8 cellular contexts compared by ENCODE assay signal in the genomic region with DNA sequence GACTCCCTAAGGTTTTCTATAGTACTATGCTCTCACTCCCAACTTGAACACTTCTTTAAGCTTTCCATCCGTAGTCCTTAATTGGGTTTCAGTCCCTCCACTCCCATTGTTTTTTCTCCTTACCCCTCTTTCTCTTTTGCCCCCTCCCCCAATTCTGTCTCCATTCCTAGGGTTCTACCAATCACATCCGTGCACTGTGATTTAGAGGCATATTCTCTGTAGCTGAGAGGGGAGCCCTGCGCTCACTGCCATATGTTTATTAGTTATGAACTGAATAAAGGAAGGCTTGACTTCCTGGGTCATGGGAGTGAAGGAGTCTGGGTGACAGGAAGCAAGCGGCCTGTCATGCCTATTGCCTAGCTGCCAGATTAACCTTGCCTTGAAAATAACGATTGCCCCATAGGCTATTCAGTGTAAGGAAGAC. TPM values are rescaled to one million over a fixed set of nuclear protein-coding genes. Genes with fewer than 3 reads are reported as not detected.
DNase-seq lines count a peak whose midpoint lies in the region; ATAC-seq and TF ChIP-seq lines count a peak whose summit lies in the region.

No MANE protein-coding gene starts in this region.

- POLR2A ChIA-PET in activated B cell treated with CpG ODN at 0.5 μM for 24 hours (lab: Charles Lee): interaction anchor here (0.7 to 3.8 kb wide), 14 partner anchors 21 to 354 kb away, joined by 3 to 139 read pairs (median 6); a partner anchor contains a TSS

- H3K9me3 Mint-ChIP-seq in activated B cell treated with CpG ODN at 0.5 μM for 24 hours: no peaks in the 10 kb centered on the region

- H3K36me3 ChIP-seq in thymus (ENCODE audit: control insufficient read depth, insufficient read depth): no peaks in the 10 kb centered on the region

- H3K4me1 Mint-ChIP-seq in activated B cell treated with CpG ODN at 0.5 μM for 24 hours: peaks cover 8% of the 10 kb centered on the region

- H3K4me1 ChIP-seq in mononuclear cell (ENCODE audit: insufficient read depth, low read length): peaks cover 9% of the 10 kb centered on the region
- no peaks in the 10 kb centered on the region for H3K4me1 ChIP-seq in thymus (ENCODE audit: control insufficient read depth, insufficient read depth, low read length)

- 0% methylated on average over 5 of the region's 5 CpGs for WGBS in thymus

- CTCF ChIA-PET in activated B cell treated with CpG ODN at 0.5 μM for 24 hours (lab: Charles Lee): no interaction called here

- peak overlapping the region; percentile 76 for H3K4me3 ChIP-seq in epithelial cell of esophagus (ENCODE audit: low read length)
- H3K4me3 ChIP-seq in mononuclear cell (ENCODE audit: low read length): peak overlapping the region; percentile 68
- peak overlapping the region; percentile 71 for H3K4me3 ChIP-seq in thymus (ENCODE audit: low read length)

- H3K27me3 Mint-ChIP-seq in activated B cell treated with CpG ODN at 0.5 μM for 24 hours: no peaks in the 10 kb centered on the region

- peak overlapping the region; percentile 93 for H3K4me3 Mint-ChIP-seq in activated B cell treated with CpG ODN at 0.5 μM for 24 hours

- TF ChIP-seq CTCF in activated B cell treated with CpG ODN at 0.5 μM for 24 hours (IDR thresholded peaks at IDR 0.05) (no peak), epithelial cell of esophagus (IDR thresholded peaks at IDR 0.05; ENCODE audit: insufficient read depth, low read depth, low read length, missing control alignments) (no peak)

- H3K9me3 ChIP-seq in mononuclear cell (ENCODE audit: low read depth, low read length) (no peaks in the 10 kb centered on the region), thymus (ENCODE audit: control insufficient read depth) (no peaks in the 10 kb centered on the region)

- intact Hi-C loops in activated B cell treated with CpG ODN at 0.5 μM for 24 hours (cut with micrococcal nuclease): loop anchor here (1.0 to 2.0 kb wide), 3 partner anchors 26 to 68 kb away; a partner anchor contains a TSS

- H3K27me3 ChIP-seq in mononuclear cell (ENCODE audit: insufficient read depth, low read length): no peaks in the 10 kb centered on the region
- H3K27me3 ChIP-seq in thymus (ENCODE audit: control insufficient read depth, insufficient read depth): no peaks in the 10 kb centered on the region

- DNase-seq in NCI-H526 (lab: John Stamatoyannopoulos, UW): peak; percentile 21 to 58
- DNase-seq in NCI-H526 treated with DMSO at 0.1 percent for 48 hours (lab: John Stamatoyannopoulos, UW): no peak
- peak; percentile 32 for DNase-seq in NCI-H2081 treated with DMSO at 0.1 percent for 48 hours (lab: John Stamatoyannopoulos, UW)
- DNase-seq in activated B cell treated with CpG ODN at 0.5 μM for 24 hours: no peak
- DNase-seq in epithelial cell of esophagus (ENCODE audit: low read depth): peak; percentile 44

- H3K36me3 Mint-ChIP-seq in activated B cell treated with CpG ODN at 0.5 μM for 24 hours (ENCODE audit: low read depth): peaks cover 27% of the 10 kb centered on the region

- H3K27ac Mint-ChIP-seq in activated B cell treated with CpG ODN at 0.5 μM for 24 hours: peak overlapping the region; percentile 94

- peak overlapping the region; percentile 94 for H3K27ac ChIP-seq in thymus (ENCODE audit: low read depth)

- ATAC-seq in HG02610 (IDR thresholded peaks at IDR 0.05; ENCODE audit: unreplicated experiment) (peak; percentile 70), activated B cell treated with CpG ODN at 0.5 μM for 24 hours (ENCODE audit: low read depth) (peak; percentile 55)

RNA-seq across cellular contexts. Expression of a gene that starts 0.5 kb away (rescaled TPM):
- total RNA-seq in activated B cell treated with CpG ODN at 0.5 μM for 24 hours (45.1 and 49.8 TPM in 2 replicates), mononuclear cell (14.6 TPM)
- 62.1 TPM for polyA plus RNA-seq in thymus

RNA-seq across cellular contexts. Expression of a gene that starts 25.5 kb away (rescaled TPM):
- total RNA-seq in activated B cell treated with CpG ODN at 0.5 μM for 24 hours (8.2 and 8.7 TPM in 2 replicates), mononuclear cell (8.4 TPM)
- 17.4 TPM for polyA plus RNA-seq in thymus

RNA-seq across cellular contexts. Expression of a gene that starts 43.6 kb away (rescaled TPM):
- total RNA-seq in activated B cell treated with CpG ODN at 0.5 μM for 24 hours: 35.0 and 35.9 TPM in 2 replicates
- 26.2 TPM for total RNA-seq in mononuclear cell
- 39.3 TPM for polyA plus RNA-seq in thymus

Comparison
In these comparisons a context has a peak if more than half of its experiments do, and no peak if none do; other contexts are left out.
1. DNase-seq: peak in NCI-H526 (2 of 2), NCI-H2081 treated with DMSO at 0.1 percent for 48 hours (single experiment) and epithelial cell of esophagus (single experiment); none in NCI-H526 treated with DMSO at 0.1 percent for 48 hours (single experiment) and activated B cell treated with CpG ODN at 0.5 μM for 24 hours (single experiment).
2. Peak in every context shown above with its lines, with median percentiles within 50 percentile points of each other: H3K4me3 ChIP-seq.